ENCODE assay signal across 17 cellular contexts in the genomic region with DNA sequence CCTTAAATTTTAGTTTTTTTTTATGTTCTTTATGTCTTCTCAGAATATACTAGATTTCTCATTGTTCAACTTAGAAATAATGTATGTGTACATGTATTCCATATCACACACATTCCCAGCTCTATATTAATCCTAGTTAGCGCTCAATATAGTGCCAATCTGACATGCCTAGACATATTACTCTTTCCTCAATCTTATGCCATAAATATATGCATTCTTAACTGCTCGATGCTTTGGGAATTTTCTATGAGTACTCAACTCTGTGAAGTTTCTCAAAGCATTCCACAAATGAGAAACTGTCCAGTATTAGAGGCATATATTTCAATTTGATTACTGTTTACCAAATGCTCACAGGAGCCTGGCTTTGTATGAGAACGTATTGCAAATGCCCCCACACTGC.
DNase-seq lines count a peak whose midpoint lies in the region; ATAC-seq and TF ChIP-seq lines count a peak whose summit lies in the region.
"Had no signal": no experiment of that assay in that cellular context is flagged by ENCODE, and none has a peak within 500 bp of the region (broad histone marks: within the 10 kb centered on the region; RNA-seq: fewer than 3 reads in every experiment).

No MANE protein-coding gene starts in this region.

- 0 out of 2 replicates have a peak, but pooled peaks cover 3% of the 10 kb centered on the region for H3K9me2 ChIP-seq in GM23338 (ENCODE audit: insufficient read depth)

- no peak overlapping the region for H3K4me3 ChIP-seq in GM23338
- H3K4me3 ChIP-seq in RWPE2 (ENCODE audit: severe bottlenecking) = no peak overlapping the region
- no peak overlapping the region for H3K4me3 ChIP-seq in epithelial cell of esophagus (ENCODE audit: low read length)
- no peak overlapping the region for H3K4me3 ChIP-seq in dorsolateral prefrontal cortex

- H3K4me2 ChIP-seq in GM23338 = no peak overlapping the region

- no peak for TF ChIP-seq CTCF in GM23338 (conservative IDR thresholded peaks at IDR 0.05; ENCODE audit: low read depth in 2 of 2)
- TF ChIP-seq CTCF in RWPE2 (IDR thresholded peaks at IDR 0.05; ENCODE audit: poor library complexity, severe bottlenecking) = no peak
- TF ChIP-seq CTCF in epithelial cell of esophagus (IDR thresholded peaks at IDR 0.05; ENCODE audit: insufficient read depth, low read depth, low read length, missing control alignments) = no peak
- no peak for TF ChIP-seq CTCF in foreskin keratinocyte (conservative IDR thresholded peaks at IDR 0.05)
- TF ChIP-seq CTCF in dorsolateral prefrontal cortex (IDR thresholded peaks at IDR 0.05 in 54 of 56, conservative IDR thresholded peaks at IDR 0.05 in 2 of 56; ENCODE audit: low read depth in 1 of 56, partially characterized antibody in 56 of 56) = no peak

- H4K20me1 ChIP-seq in GM23338 (replicated peaks; ENCODE audit: insufficient read depth) = no peaks in the 10 kb centered on the region

- H3K9me3 ChIP-seq in RWPE2 (ENCODE audit: severe bottlenecking) = peaks cover 2% of the 10 kb centered on the region
- H3K9me3 ChIP-seq: BE2C had no signal

- no peak for ATAC-seq in GM23338
- ATAC-seq in RWPE2 (ENCODE audit: low read depth) = peak; percentile 77
- ATAC-seq in foreskin keratinocyte = peak; percentile 79
- ATAC-seq in GM21619 (IDR thresholded peaks at IDR 0.05; ENCODE audit: unreplicated experiment) = no peak
- ATAC-seq: HepG2 had no signal

- no peaks in the 10 kb centered on the region for H3F3A ChIP-seq in GM23338 (replicated peaks; ENCODE audit: low read depth)

- H3K27ac ChIP-seq in GM23338 (ENCODE audit: low read depth) = no peak overlapping the region
- peak overlapping the region; percentile 31 for H3K27ac ChIP-seq in RWPE2 (ENCODE audit: poor library complexity, severe bottlenecking)
- H3K27ac ChIP-seq in foreskin keratinocyte = peak overlapping the region; percentile 64
- no peak overlapping the region for H3K27ac ChIP-seq in dorsolateral prefrontal cortex
- H3K27ac ChIP-seq: C4-2B had no signal

- H3K36me3 ChIP-seq in GM23338 (ENCODE audit: insufficient read depth) = no peaks in the 10 kb centered on the region; the same call in 1 of the 2 replicates
- no peaks in the 10 kb centered on the region for H3K36me3 ChIP-seq in RWPE2 (ENCODE audit: low read depth)
- H3K36me3 ChIP-seq: BE2C had no signal

- H3K4me3 Mint-ChIP-seq in GM23338 = no peak overlapping the region
- H3K4me3 Mint-ChIP-seq: CD4-positive, alpha-beta memory T cell; HFFc6 had no signal

- H3K79me2 ChIP-seq in GM23338 (replicated peaks; ENCODE audit: insufficient read depth) = no peaks in the 10 kb centered on the region

- no peak for DNase-seq in GM23338 (ENCODE audit: low spot score)
- DNase-seq in RWPE2 (ENCODE audit: low spot score) = no peak
- peak; percentile 69 for DNase-seq in epithelial cell of esophagus (ENCODE audit: low read depth)
- DNase-seq in foreskin keratinocyte = peak; percentile 82 to 87
- no peak for DNase-seq in dorsolateral prefrontal cortex
- no peak for DNase-seq in activated CD4-positive, alpha-beta T cell treated with anti-CD3 and anti-CD28 coated beads for 4 hours
- no peak for DNase-seq in NCI-H2081 treated with DMSO at 0.1 percent for 48 hours (lab: John Stamatoyannopoulos, UW)
- DNase-seq: BE2C; CD4-positive, alpha-beta memory T cell; DMS153; DND-41; GDM1; HCEC 1CT; HFFc6 had no signal

- H3K27me3 Mint-ChIP-seq in GM23338 (ENCODE audit: insufficient read depth, low read depth, poor library complexity) = no peaks in the 10 kb centered on the region
- H3K27me3 Mint-ChIP-seq: CD4-positive, alpha-beta memory T cell had no signal

- H2AFZ ChIP-seq in GM23338 = 0 out of 2 replicates have a peak overlapping the region, but pooled peaks have one; percentile 23

- H3K36me3 Mint-ChIP-seq in GM23338 (ENCODE audit: low read depth) = no peaks in the 10 kb centered on the region; the same call in 2 of the 3 replicates
- H3K36me3 Mint-ChIP-seq: CD4-positive, alpha-beta memory T cell had no signal

- no peaks in the 10 kb centered on the region for H3K4me1 Mint-ChIP-seq in GM23338
- H3K4me1 Mint-ChIP-seq: CD4-positive, alpha-beta memory T cell had no signal

- H3K9me3 Mint-ChIP-seq in GM23338 = peaks cover 7% of the 10 kb centered on the region; the same call in 2 of the 3 replicates

- no peak overlapping the region for H3K27ac Mint-ChIP-seq in GM23338
- H3K27ac Mint-ChIP-seq: CD4-positive, alpha-beta memory T cell had no signal

- H3K4me1 ChIP-seq in GM23338 (ENCODE audit: insufficient read depth) = no peaks in the 10 kb centered on the region
- peaks cover 9% of the 10 kb centered on the region for H3K4me1 ChIP-seq in RWPE2 (ENCODE audit: insufficient read depth, poor library complexity, severe bottlenecking)
- H3K4me1 ChIP-seq in foreskin keratinocyte = peaks cover 12% of the 10 kb centered on the region
- H3K4me1 ChIP-seq: BE2C had no signal

- intact Hi-C loops in dorsolateral prefrontal cortex (cut with DNase I) = no loop called here

- H3K27me3 ChIP-seq in GM23338 (ENCODE audit: insufficient read depth) = no peaks in the 10 kb centered on the region
- no peaks in the 10 kb centered on the region for H3K27me3 ChIP-seq in RWPE2 (ENCODE audit: insufficient read depth, poor library complexity, severe bottlenecking)
- no peaks in the 10 kb centered on the region for H3K27me3 ChIP-seq in foreskin keratinocyte
- H3K27me3 ChIP-seq in dorsolateral prefrontal cortex = no peaks in the 10 kb centered on the region
- H3K27me3 ChIP-seq: BE2C had no signal

TF ChIP-seq in GM23338, 12 proteins besides CTCF, POLR2A, EP300 and RAD21 (continues in another document):
- TF ChIP-seq EZH2 (IDR thresholded peaks at IDR 0.05; ENCODE audit: low read depth, unreplicated experiment) (no peak), ZNF331 (CRISPR knock-in tag; IDR thresholded peaks at IDR 0.05; ENCODE audit: low read depth) (no peak), STAT1 (IDR thresholded peaks at IDR 0.05; ENCODE audit: unreplicated experiment) (no peak), CREB1 (CRISPR knock-in tag; IDR thresholded peaks at IDR 0.05; ENCODE audit: low read depth) (no peak)
- TF ChIP-seq, protein P1, sequence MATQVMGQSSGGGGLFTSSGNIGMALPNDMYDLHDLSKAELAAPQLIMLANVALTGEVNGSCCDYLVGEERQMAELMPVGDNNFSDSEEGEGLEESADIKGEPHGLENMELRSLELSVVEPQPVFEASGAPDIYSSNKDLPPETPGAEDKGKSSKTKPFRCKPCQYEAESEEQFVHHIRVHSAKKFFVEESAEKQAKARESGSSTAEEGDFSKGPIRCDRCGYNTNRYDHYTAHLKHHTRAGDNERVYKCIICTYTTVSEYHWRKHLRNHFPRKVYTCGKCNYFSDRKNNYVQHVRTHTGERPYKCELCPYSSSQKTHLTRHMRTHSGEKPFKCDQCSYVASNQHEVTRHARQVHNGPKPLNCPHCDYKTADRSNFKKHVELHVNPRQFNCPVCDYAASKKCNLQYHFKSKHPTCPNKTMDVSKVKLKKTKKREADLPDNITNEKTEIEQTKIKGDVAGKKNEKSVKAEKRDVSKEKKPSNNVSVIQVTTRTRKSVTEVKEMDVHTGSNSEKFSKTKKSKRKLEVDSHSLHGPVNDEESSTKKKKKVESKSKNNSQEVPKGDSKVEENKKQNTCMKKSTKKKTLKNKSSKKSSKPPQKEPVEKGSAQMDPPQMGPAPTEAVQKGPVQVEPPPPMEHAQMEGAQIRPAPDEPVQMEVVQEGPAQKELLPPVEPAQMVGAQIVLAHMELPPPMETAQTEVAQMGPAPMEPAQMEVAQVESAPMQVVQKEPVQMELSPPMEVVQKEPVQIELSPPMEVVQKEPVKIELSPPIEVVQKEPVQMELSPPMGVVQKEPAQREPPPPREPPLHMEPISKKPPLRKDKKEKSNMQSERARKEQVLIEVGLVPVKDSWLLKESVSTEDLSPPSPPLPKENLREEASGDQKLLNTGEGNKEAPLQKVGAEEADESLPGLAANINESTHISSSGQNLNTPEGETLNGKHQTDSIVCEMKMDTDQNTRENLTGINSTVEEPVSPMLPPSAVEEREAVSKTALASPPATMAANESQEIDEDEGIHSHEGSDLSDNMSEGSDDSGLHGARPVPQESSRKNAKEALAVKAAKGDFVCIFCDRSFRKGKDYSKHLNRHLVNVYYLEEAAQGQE (IDR thresholded peaks at IDR 0.05; ENCODE audit: unreplicated experiment) = no peak

Comparison
In these comparisons a context has a peak if more than half of its experiments do, and no peak if none do; other contexts are left out.
1. ATAC-seq: peak in RWPE2 (single experiment) and foreskin keratinocyte (single experiment); none in GM23338 (single experiment) and GM21619 (single experiment).
2. DNase-seq: peak in epithelial cell of esophagus (single experiment) and foreskin keratinocyte (2 of 2); none in GM23338 (single experiment), RWPE2 (single experiment), dorsolateral prefrontal cortex (0 of 10), activated CD4-positive, alpha-beta T cell treated with anti-CD3 and anti-CD28 coated beads for 4 hours (0 of 2) and NCI-H2081 treated with DMSO at 0.1 percent for 48 hours (single experiment).
3. H3K27ac ChIP-seq: peak in RWPE2 (single experiment) and foreskin keratinocyte (single experiment); none in GM23338 (single experiment) and dorsolateral prefrontal cortex (0 of 59).